17 cellular contexts compared by ENCODE assay signal in genomic region chr2:39929531-39929930, GRCh38.
DNase-seq lines count a peak whose midpoint lies in the region; ATAC-seq, FAIRE-seq and TF ChIP-seq lines count a peak whose summit lies in the region.
"Had no signal": no experiment of that assay in that cellular context is flagged by ENCODE, and none has a peak within 500 bp of the region (broad histone marks: within the 10 kb centered on the region; RNA-seq: fewer than 3 reads in every experiment).

No MANE protein-coding gene starts in this region.

- no TSS peak for BruUV-seq in HepG2 (replicated peaks; lab: Mats Ljungman, UMichigan)

- H2AFZ ChIP-seq in HepG2 (ENCODE audit: low read length): no peak overlapping the region

- H3K9me3 ChIP-seq in HepG2 (ENCODE audit: low read length) (no peaks in the 10 kb centered on the region), right lobe of liver (no peaks in the 10 kb centered on the region)

- no peak for TF ChIP-seq POLR2A in HepG2 (IDR thresholded peaks at IDR 0.05; ENCODE audit: insufficient read depth in 1 of 2, low read depth in 2 of 2, low read length in 2 of 2)
- no peak for TF ChIP-seq POLR2A in right lobe of liver (IDR thresholded peaks at IDR 0.05)

- intact Hi-C loops in HepG2 (cut with micrococcal nuclease; ENCODE audit: unreplicated experiment) (no loop called here), right lobe of liver (cut with DNase I) (no loop called here)

- H3K79me2 ChIP-seq in HepG2 (ENCODE audit: insufficient read depth, low read length): no peaks in the 10 kb centered on the region

- no peak overlapping the region for H3K4me2 ChIP-seq in HepG2 (ENCODE audit: low read depth, low read length)

- H3K36me3 ChIP-seq in HepG2 (replicated peaks in 1 of 2; ENCODE audit: control insufficient read depth in 1 of 2, insufficient read depth in 2 of 2, low read length in 2 of 2): no peaks in the 10 kb centered on the region
- H3K36me3 ChIP-seq in right lobe of liver: no peaks in the 10 kb centered on the region

- no peaks in the 10 kb centered on the region for H3K9me3 Mint-ChIP-seq in activated T-helper 17 cell treated with anti-CD3 and anti-CD28 coated beads, Interleukin-2, amount 50 U/mL, for 72 hours
- H3K9me3 Mint-ChIP-seq: CD4-positive, alpha-beta T cell; H9 had no signal

- CTCF ChIA-PET in HepG2 (lab: Yijun Ruan, JAX; ENCODE audit: low intra/inter-chr PET ratio, low total read pairs): no interaction called here

- WGBS in HepG2 (ENCODE audit: low lambda C conversion rate): 26% methylated on average over 2 of the region's 2 CpGs
- no CpG with 5 or more reads among the region's 2 CpGs for WGBS in right lobe of liver (ENCODE audit: insufficient coverage, low coverage, low lambda C conversion rate, missing lambda C conversion rate)

- H3K27ac ChIP-seq in HepG2 (ENCODE audit: extremely low read length, insufficient read depth, low read length): no peak overlapping the region
- H3K27ac ChIP-seq in right lobe of liver: no peak overlapping the region
- H3K27ac ChIP-seq: C4-2B had no signal

- TF ChIP-seq RAD21 in HepG2 (CRISPR knock-in tag; IDR thresholded peaks at IDR 0.05): no peak

- no peaks in the 10 kb centered on the region for H4K20me1 ChIP-seq in HepG2 (ENCODE audit: insufficient read depth, low read length)

- H3K4me1 ChIP-seq in HepG2 (ENCODE audit: insufficient read depth, low read length): no peaks in the 10 kb centered on the region
- no peaks in the 10 kb centered on the region for H3K4me1 ChIP-seq in right lobe of liver

- POLR2A ChIA-PET in HepG2 (lab: Yijun Ruan, JAX): no interaction called here

- DNase-seq in HepG2 (ENCODE audit: low spot score): no peak
- no peak for DNase-seq in right lobe of liver
- DNase-seq in EL: peak; percentile 23
- no peak for DNase-seq in COR-L47 (lab: John Stamatoyannopoulos, UW)
- DNase-seq in cerebellar cortex (ENCODE audit: low spot score): no peak
- DNase-seq: AML-193; CD4-positive, alpha-beta T cell; DMS153; DMS79; H9 had no signal

- TF ChIP-seq EP300 in HepG2 (IDR thresholded peaks at IDR 0.05; ENCODE audit: low read depth in 2 of 2, low read length in 2 of 2) (no peak), HepG2 (CRISPR knock-in tag; IDR thresholded peaks at IDR 0.05; ENCODE audit: borderline replicate concordance) (no peak)

- H3K4me3 Mint-ChIP-seq in activated T-helper 17 cell treated with anti-CD3 and anti-CD28 coated beads, Interleukin-2, amount 50 U/mL, for 72 hours: no peak overlapping the region
- H3K4me3 Mint-ChIP-seq: CD4-positive, alpha-beta T cell; H9 had no signal

- H3K4me3 ChIP-seq in HepG2 (replicated peaks in 1 of 3; ENCODE audit: insufficient read depth in 1 of 3, low read depth in 2 of 3, low read length in 3 of 3): no peak overlapping the region
- H3K4me3 ChIP-seq in right lobe of liver: no peak overlapping the region
- H3K4me3 ChIP-seq: GM12878 had no signal

- ATAC-seq in HepG2 (no peak), right lobe of liver (no peak)
- ATAC-seq in activated T-helper 17 cell treated with anti-CD3 and anti-CD28 coated beads, Interleukin-2, amount 50 U/mL, for 72 hours (replicated peaks): peak; percentile 14
- ATAC-seq: GM12878 had no signal

- in situ Hi-C loops in HepG2 (cut with HindIII; ENCODE audit: extremely low pct_ligation_motif_present, low pct_unique_long_range_greater_than_20kb): no loop called here

- H3K27me3 Mint-ChIP-seq in activated T-helper 17 cell treated with anti-CD3 and anti-CD28 coated beads, Interleukin-2, amount 50 U/mL, for 72 hours: peaks cover 21% of the 10 kb centered on the region
- H3K27me3 Mint-ChIP-seq: CD4-positive, alpha-beta T cell had no signal

- no peak for FAIRE-seq in HepG2 (lab: Jason Lieb, UNC)
- FAIRE-seq: A204.1, GM12878, GM19239, H1, HTR-8/SVneo had no signal

- TF ChIP-seq CTCF in HepG2 (CRISPR knock-in tag; IDR thresholded peaks at IDR 0.05) (no peak), right lobe of liver (IDR thresholded peaks at IDR 0.05) (no peak)

- H3K27me3 ChIP-seq in HepG2 (ENCODE audit: control insufficient read depth in 1 of 2, insufficient read depth in 2 of 2, low read length in 2 of 2) (no peaks in the 10 kb centered on the region), right lobe of liver (no peaks in the 10 kb centered on the region)

- H3K9ac ChIP-seq in HepG2 (ENCODE audit: insufficient read depth, low read depth, low read length): no peak overlapping the region

- H3K27ac Mint-ChIP-seq in activated T-helper 17 cell treated with anti-CD3 and anti-CD28 coated beads, Interleukin-2, amount 50 U/mL, for 72 hours: no peak overlapping the region
- H3K27ac Mint-ChIP-seq: CD4-positive, alpha-beta T cell; H9 had no signal

- no peaks in the 10 kb centered on the region for H3K4me1 Mint-ChIP-seq in activated T-helper 17 cell treated with anti-CD3 and anti-CD28 coated beads, Interleukin-2, amount 50 U/mL, for 72 hours

- no peaks in the 10 kb centered on the region for H3K36me3 Mint-ChIP-seq in activated T-helper 17 cell treated with anti-CD3 and anti-CD28 coated beads, Interleukin-2, amount 50 U/mL, for 72 hours (ENCODE audit: low read depth)

TF ChIP-seq in HepG2, 621 proteins besides CTCF, POLR2A, EP300 and RAD21:
- TF ChIP-seq MAFK (conservative IDR thresholded peaks at IDR 0.05 in 1 of 2, IDR thresholded peaks at IDR 0.05 in 1 of 2; ENCODE audit: low read length in 2 of 2): peak; percentile 22 to 33; a peak in 3 of 4 replicates
- peak; percentile 64 for TF ChIP-seq CREB1 (IDR thresholded peaks at IDR 0.05)
- no peak for TF ChIP-seq CREB1 (CRISPR knock-in tag; IDR thresholded peaks at IDR 0.05)
- no peak for TF ChIP-seq ZNF549 (CRISPR knock-in tag; IDR thresholded peaks at IDR 0.05)
- TF ChIP-seq ZNF724P (CRISPR knock-in tag; IDR thresholded peaks at IDR 0.05; ENCODE audit: borderline replicate concordance): no peak
- no peak for TF ChIP-seq CSRNP2 (CRISPR knock-in tag; conservative IDR thresholded peaks at IDR 0.05; ENCODE audit: low read depth)
